ENCODE assay signal across 9 cellular contexts in genomic region chr16:53041196-53041977, GRCh38. TPM values are rescaled to one million over a fixed set of nuclear protein-coding genes. Genes with fewer than 3 reads are reported as not detected.
DNase-seq lines count a peak whose midpoint lies in the region; ATAC-seq and TF ChIP-seq lines count a peak whose summit lies in the region.
"Had no signal": no experiment of that assay in that cellular context is flagged by ENCODE, and none has a peak within 500 bp of the region (broad histone marks: within the 10 kb centered on the region; RNA-seq: fewer than 3 reads in every experiment).

No MANE protein-coding gene starts in this region.

- POLR2A ChIA-PET in activated CD8-positive, alpha-beta T cell treated with anti-CD3 and anti-CD28 coated beads for 36 hours (lab: Charles Lee), result no interaction called here

- no peaks in the 10 kb centered on the region for H3K9me3 ChIP-seq in neural progenitor cell (ENCODE audit: low read depth)

- peaks cover 64% of the 10 kb centered on the region for H3K4me1 Mint-ChIP-seq in neural progenitor cell
- H3K4me1 Mint-ChIP-seq in activated CD8-positive, alpha-beta T cell treated with anti-CD3 and anti-CD28 coated beads for 36 hours (ENCODE audit: low read depth), result no peaks in the 10 kb centered on the region

- DNase-seq in EL, result peak; percentile 8
- peak; percentile 93 for DNase-seq in Kasumi-1 (lab: John Stamatoyannopoulos, UW)
- DNase-seq in epithelial cell of proximal tubule (ENCODE audit: low read depth), result peak; percentile 63
- peak; percentile 40 for DNase-seq in neural progenitor cell (ENCODE audit: low spot score)
- DNase-seq in GM13977 (ENCODE audit: low spot score), result no peak
- DNase-seq in activated CD4-positive, alpha-beta T cell treated with anti-CD3 and anti-CD28 coated beads for 4 hours, result no peak
- DNase-seq in activated CD8-positive, alpha-beta T cell treated with anti-CD3 and anti-CD28 coated beads for 36 hours, result no peak
- DNase-seq in amygdala (lab: John Stamatoyannopoulos, UW), result no peak
- DNase-seq: NCI-H510A had no signal

- peak overlapping the region; percentile 89 for H3K27ac Mint-ChIP-seq in neural progenitor cell
- H3K27ac Mint-ChIP-seq in activated CD8-positive, alpha-beta T cell treated with anti-CD3 and anti-CD28 coated beads for 36 hours, result no peak overlapping the region

- H3K4me3 ChIP-seq in epithelial cell of proximal tubule (ENCODE audit: low read depth, low read length), result peak overlapping the region; percentile 17
- H3K4me3 ChIP-seq in neural progenitor cell, result peak overlapping the region; percentile 54

- H3K4me3 Mint-ChIP-seq in neural progenitor cell, result peak overlapping the region; percentile 83
- H3K4me3 Mint-ChIP-seq in activated CD8-positive, alpha-beta T cell treated with anti-CD3 and anti-CD28 coated beads for 36 hours, result no peak overlapping the region

- intact Hi-C loops in activated CD8-positive, alpha-beta T cell treated with anti-CD3 and anti-CD28 coated beads for 36 hours (cut with micrococcal nuclease), result no loop called here

- H3K4me1 ChIP-seq in neural progenitor cell, result peaks cover 44% of the 10 kb centered on the region

- peak overlapping the region; percentile 84 for H3K4me2 ChIP-seq in neural progenitor cell

- peak overlapping the region; percentile 72 for H2AFZ ChIP-seq in neural progenitor cell (replicated peaks)

- peaks cover 52% of the 10 kb centered on the region for H3F3A ChIP-seq in neural progenitor cell (ENCODE audit: low read depth)

- no peaks in the 10 kb centered on the region for H4K20me1 ChIP-seq in neural progenitor cell (ENCODE audit: low read depth)

- H3K79me2 ChIP-seq in neural progenitor cell (ENCODE audit: low read depth), result peaks cover 25% of the 10 kb centered on the region

- peak overlapping the region; percentile 91 for H3K27ac ChIP-seq in neural progenitor cell

- TF ChIP-seq CTCF in epithelial cell of proximal tubule (conservative IDR thresholded peaks at IDR 0.05; ENCODE audit: low read depth, low read length) (no peak), neural progenitor cell (IDR thresholded peaks at IDR 0.05) (no peak), GM13977 (IDR thresholded peaks at IDR 0.05; ENCODE audit: extremely low read depth, insufficient read depth, missing control alignments) (no peak)
- no peak for TF ChIP-seq CTCF in activated CD8-positive, alpha-beta T cell treated with anti-CD3 and anti-CD28 coated beads for 36 hours (IDR thresholded peaks at IDR 0.05)

- in situ Hi-C loops in GM13977 (cut with MboI; ENCODE audit: low pct_unique_long_range_greater_than_20kb, low sequenced_read_pairs, unreplicated experiment), result no loop called here

- CTCF ChIA-PET in activated CD8-positive, alpha-beta T cell treated with anti-CD3 and anti-CD28 coated beads for 36 hours (lab: Charles Lee), result no interaction called here

- peaks cover 9% of the 10 kb centered on the region for H3K27me3 Mint-ChIP-seq in neural progenitor cell (ENCODE audit: insufficient read depth, low read depth)
- H3K27me3 Mint-ChIP-seq in activated CD8-positive, alpha-beta T cell treated with anti-CD3 and anti-CD28 coated beads for 36 hours, result peaks cover 7% of the 10 kb centered on the region

- ATAC-seq in activated CD8-positive, alpha-beta T cell treated with anti-CD3 and anti-CD28 coated beads for 36 hours, result no peak

- no peaks in the 10 kb centered on the region for H3K27me3 ChIP-seq in neural progenitor cell

- H3K9ac ChIP-seq in neural progenitor cell, result no peak overlapping the region

- no peaks in the 10 kb centered on the region for H3K36me3 ChIP-seq in neural progenitor cell

- H3K36me3 Mint-ChIP-seq in neural progenitor cell, result peaks cover 3% of the 10 kb centered on the region
- no peaks in the 10 kb centered on the region for H3K36me3 Mint-ChIP-seq in activated CD8-positive, alpha-beta T cell treated with anti-CD3 and anti-CD28 coated beads for 36 hours (ENCODE audit: low read depth)

- H3K9me3 Mint-ChIP-seq in neural progenitor cell, result peaks cover 6% of the 10 kb centered on the region
- H3K9me3 Mint-ChIP-seq in activated CD8-positive, alpha-beta T cell treated with anti-CD3 and anti-CD28 coated beads for 36 hours, result no peaks in the 10 kb centered on the region

RNA-seq across cellular contexts. Expression of gene CHD9NB, which starts 11.3 kb away (rescaled TPM):
- total RNA-seq in epithelial cell of proximal tubule (0.07 and 1.5 TPM in 2 replicates), neural progenitor cell (ENCODE audit: low replicate concordance) (3.0 and 4.1 TPM in 2 replicates)
- total RNA-seq in activated CD8-positive, alpha-beta T cell treated with anti-CD3 and anti-CD28 coated beads for 36 hours, result under 1 TPM in 1 of 2 experiments, not detected in 1; 0.16 TPM

RNA-seq across cellular contexts. Expression of gene CHD9, which starts 13.4 kb away (rescaled TPM):
- total RNA-seq in epithelial cell of proximal tubule (10.6 and 14.6 TPM in 2 replicates), neural progenitor cell (ENCODE audit: low replicate concordance) (52.7 and 86.0 TPM in 2 replicates)
- 10 to 100 TPM; 13.8 to 16.3 TPM for total RNA-seq in activated CD8-positive, alpha-beta T cell treated with anti-CD3 and anti-CD28 coated beads for 36 hours

Comparison
In these comparisons a context has a peak if more than half of its experiments do, and no peak if none do; other contexts are left out.
1. DNase-seq: peak in EL (single experiment), Kasumi-1 (2 of 2), epithelial cell of proximal tubule (single experiment) and neural progenitor cell (single experiment); none in GM13977 (single experiment), activated CD4-positive, alpha-beta T cell treated with anti-CD3 and anti-CD28 coated beads for 4 hours (0 of 2), activated CD8-positive, alpha-beta T cell treated with anti-CD3 and anti-CD28 coated beads for 36 hours (single experiment) and amygdala (0 of 56).